ENCODE assay signal across 28 cellular contexts in genomic region chr12:62657363-62657632, GRCh38.
DNase-seq lines count a peak whose midpoint lies in the region; ATAC-seq and TF ChIP-seq lines count a peak whose summit lies in the region.
"Had no signal": no experiment of that assay in that cellular context is flagged by ENCODE, and none has a peak within 500 bp of the region (broad histone marks: within the 10 kb centered on the region; RNA-seq: fewer than 3 reads in every experiment).

No MANE protein-coding gene starts in this region.

- H3K4me3 ChIP-seq in iPS-18a (ENCODE audit: low read length) = no peak overlapping the region
- no peak overlapping the region for H3K4me3 ChIP-seq in trophoblast cell (ENCODE audit: low read depth, low read length)
- H3K4me3 ChIP-seq in spleen = no peak overlapping the region
- H3K4me3 ChIP-seq: adrenal gland; BLaER1 treated with 17β-estradiol and CSF1 and Interleukin-3, amounts not matched to agents 10 nM and 100 nM; coronary artery; esophagus squamous epithelium; gastrocnemius medialis; left lung; Peyer's patch; smooth muscle cell; transverse colon had no signal

- H3K14ac ChIP-seq in H9 (ENCODE audit: insufficient read depth, low read length) (no peak overlapping the region), trophoblast cell (ENCODE audit: low read length) (no peak overlapping the region)

- H2BK120ac ChIP-seq in H9 (ENCODE audit: low read depth, low read length, poor library complexity, severe bottlenecking) (no peak overlapping the region), trophoblast cell (ENCODE audit: insufficient read depth, low read length, poor library complexity) (no peak overlapping the region)

- no peaks in the 10 kb centered on the region; a peak in 1 of 5 replicates for H3K9me3 Mint-ChIP-seq in H9
- H3K9me3 Mint-ChIP-seq: activated T-cell treated with anti-CD3 and anti-CD28 coated beads, Interleukin-2, amount 50 U/mL, for 72 hours had no signal

- H3K18ac ChIP-seq in H9 (ENCODE audit: insufficient read length, low read depth, low read length) (peak overlapping the region; percentile 21), trophoblast cell (ENCODE audit: low read length) (no peak overlapping the region)

- no peak overlapping the region for H3K9ac ChIP-seq in H9 (ENCODE audit: extremely low read depth, insufficient read length, low read length)
- H3K9ac ChIP-seq in iPS-18a (ENCODE audit: low read length) = peak overlapping the region; percentile 4
- no peak overlapping the region for H3K9ac ChIP-seq in trophoblast cell (ENCODE audit: low read length)
- H3K9ac ChIP-seq: BLaER1 treated with 17β-estradiol and CSF1 and Interleukin-3, amounts not matched to agents 10 nM and 100 nM had no signal

- intact Hi-C loops in spleen (cut with DNase I; ENCODE audit: low total_unique reads) = no loop called here

- WGBS in H9 (ENCODE audit: extremely low coverage, insufficient read length, low lambda C conversion rate) = no CpG with 5 or more reads among the region's 1 CpG
- WGBS in trophoblast cell (ENCODE audit: extremely low coverage, insufficient coverage, insufficient read length) = no CpG with 5 or more reads among the region's 1 CpG
- WGBS in spleen, 5 donors = 77 to 100% (median 91%) methylated on average over 1 of the region's 1 CpG

- H4K20me1 ChIP-seq in H9 (ENCODE audit: control insufficient read depth, insufficient read depth, insufficient read length) = no peaks in the 10 kb centered on the region
- H4K20me1 ChIP-seq: BLaER1 treated with 17β-estradiol and CSF1 and Interleukin-3, amounts not matched to agents 10 nM and 100 nM had no signal

- peaks cover 8 to 14% (median 10%) of the 10 kb centered on the region in 3 experiments; a peak in 5 of 7 replicates for H3K36me3 Mint-ChIP-seq in H9 (ENCODE audit: insufficient read depth in 1 of 3, low read depth in 3 of 3)
- H3K36me3 Mint-ChIP-seq: activated CD8-positive, alpha-beta memory T cell treated with anti-CD3 and anti-CD28 coated beads, Interleukin-2, amount 10 ng/mL, durations not matched to agents 7 days and 5 days had no signal

- H2BK12ac ChIP-seq in H9 (ENCODE audit: insufficient read length, low read depth, low read length) (no peak overlapping the region), trophoblast cell (ENCODE audit: low read length) (no peak overlapping the region)

- H4K8ac ChIP-seq in H9 (replicated peaks; ENCODE audit: insufficient read length, low read depth, low read length) (no peak overlapping the region), trophoblast cell (ENCODE audit: low read depth, low read length) (no peak overlapping the region)

- no peak overlapping the region for H3K27ac ChIP-seq in H9 (ENCODE audit: insufficient read length, low read depth, low read length)
- H3K27ac ChIP-seq in iPS-18a (ENCODE audit: low read length) = no peak overlapping the region
- no peak overlapping the region for H3K27ac ChIP-seq in trophoblast cell (ENCODE audit: low read depth, low read length)
- H3K27ac ChIP-seq in spleen = no peak overlapping the region
- H3K27ac ChIP-seq: adrenal gland; BLaER1 treated with 17β-estradiol and CSF1 and Interleukin-3, amounts not matched to agents 10 nM and 100 nM; coronary artery; esophagus squamous epithelium; gastrocnemius medialis; left lung; Peyer's patch; transverse colon had no signal

- no peak overlapping the region for H4K5ac ChIP-seq in H9 (ENCODE audit: insufficient read length, low read depth, low read length)

- H2BK5ac ChIP-seq in H9 (ENCODE audit: insufficient read length, low read length) = no peak overlapping the region
- no peak overlapping the region for H2BK5ac ChIP-seq in trophoblast cell (ENCODE audit: low read depth, low read length, poor library complexity)

- H2AK5ac ChIP-seq in H9 (ENCODE audit: insufficient read length, low read length) (no peak overlapping the region), trophoblast cell (ENCODE audit: low read length) (no peak overlapping the region)

- H3K23ac ChIP-seq in H9 (ENCODE audit: insufficient read length, low read depth, low read length) (no peak overlapping the region), trophoblast cell (ENCODE audit: low read length) (no peak overlapping the region)

- H3K4ac ChIP-seq in H9 (ENCODE audit: low read depth, low read length) (no peak overlapping the region), trophoblast cell (ENCODE audit: low read depth, low read length) (no peak overlapping the region)

- no peak overlapping the region for H3T11ph ChIP-seq in H9 (ENCODE audit: low read length)

- H4K91ac ChIP-seq in H9 (ENCODE audit: insufficient read length, low read depth, low read length) (peak overlapping the region; percentile 63), trophoblast cell (ENCODE audit: low read depth, low read length) (no peak overlapping the region)

- H3K4me2 ChIP-seq in H9 (ENCODE audit: insufficient read depth, insufficient read length, low read length) = no peak overlapping the region
- H3K4me2 ChIP-seq in trophoblast cell (ENCODE audit: low read length) = no peak overlapping the region
- H3K4me2 ChIP-seq: BLaER1 treated with 17β-estradiol and CSF1 and Interleukin-3, amounts not matched to agents 10 nM and 100 nM; smooth muscle cell had no signal

- TF ChIP-seq CTCF in H9 (conservative IDR thresholded peaks at IDR 0.05) (no peak), spleen (IDR thresholded peaks at IDR 0.05 in 8 of 11, conservative IDR thresholded peaks at IDR 0.05 in 3 of 11) (no peak)

- H3K4me1 ChIP-seq in H9 (ENCODE audit: insufficient read depth, low read length) (peaks cover 37% of the 10 kb centered on the region), iPS-18a (ENCODE audit: control insufficient read depth, low read depth, low read length) (peaks cover 80% of the 10 kb centered on the region), trophoblast cell (ENCODE audit: control insufficient read depth in 1 of 2, insufficient read depth in 2 of 2, low read length in 2 of 2) (peaks cover 7 to 11% of the 10 kb centered on the region in 2 experiments), spleen (peaks cover 0 to 5% (median 0%) of the 10 kb centered on the region in 6 donors)
- H3K4me1 ChIP-seq: adrenal gland, gastrocnemius medialis, left lung, Peyer's patch, transverse colon had no signal

- DNase-seq in H9 (no peak), amniotic epithelial cell (ENCODE audit: low read depth) (peak; percentile 48), trophoblast cell (peak; percentile 13 to 73), spleen (no peak)
- DNase-seq: activated CD4-positive, alpha-beta T cell treated with anti-CD3 and anti-CD28 coated beads, Interleukin-2, amount 50 U/mL, for 1 hour; activated CD8-positive, alpha-beta memory T cell treated with anti-CD3 and anti-CD28 coated beads, Interleukin-2, amount 10 ng/mL, durations not matched to agents 7 days and 5 days; activated naive CD4-positive, alpha-beta T cell treated with Interleukin-2 at 50 U/mL for 16 hours; activated T-cell treated with anti-CD3 and anti-CD28 coated beads, Interleukin-2, amount 50 U/mL, for 72 hours; adrenal gland; DMS53; esophagus squamous epithelium; gastrocnemius medialis; GF-D8; hippocampal formation; IMR-90; left lung; NCI-H1105 treated with DMSO at 0.1 percent for 48 hours; NCI-H345; Peyer's patch; SIG-M5; T-helper 9 cell; transverse colon had no signal

- no peaks in the 10 kb centered on the region for H3K79me1 ChIP-seq in H9 (ENCODE audit: insufficient read depth, low read depth, low read length, poor library complexity, severe bottlenecking)
- no peaks in the 10 kb centered on the region for H3K79me1 ChIP-seq in trophoblast cell (ENCODE audit: low read length)

- no peaks in the 10 kb centered on the region for H3K36me3 ChIP-seq in iPS-18a (ENCODE audit: control insufficient read depth, low read depth, low read length)
- no peaks in the 10 kb centered on the region for H3K36me3 ChIP-seq in trophoblast cell (ENCODE audit: control insufficient read depth in 1 of 2, insufficient read depth in 2 of 2, low read length in 2 of 2)
- H3K36me3 ChIP-seq in spleen = no peaks in the 10 kb centered on the region
- H3K36me3 ChIP-seq: adrenal gland; BLaER1 treated with 17β-estradiol and CSF1 and Interleukin-3, amounts not matched to agents 10 nM and 100 nM; esophagus squamous epithelium; gastrocnemius medialis; left lung; Peyer's patch; transverse colon had no signal

- H3K56ac ChIP-seq in H9 (ENCODE audit: insufficient read length, low read depth, low read length) = no peak overlapping the region

- H3K27ac Mint-ChIP-seq in H9 = peak overlapping the region in 2 of 3 experiments; percentile 62 to 98; a peak in 5 of 7 replicates
- H3K27ac Mint-ChIP-seq: activated CD8-positive, alpha-beta memory T cell treated with anti-CD3 and anti-CD28 coated beads, Interleukin-2, amount 10 ng/mL, durations not matched to agents 7 days and 5 days; activated T-cell treated with anti-CD3 and anti-CD28 coated beads, Interleukin-2, amount 50 U/mL, for 72 hours had no signal

- H3K9me3 ChIP-seq in H9 (ENCODE audit: control insufficient read depth, low read depth, low read length) = no peaks in the 10 kb centered on the region
- no peaks in the 10 kb centered on the region for H3K9me3 ChIP-seq in iPS-18a (ENCODE audit: control insufficient read depth, low read depth, low read length)
- H3K9me3 ChIP-seq in trophoblast cell (ENCODE audit: insufficient read depth, low read depth, low read length) = no peaks in the 10 kb centered on the region
- no peaks in the 10 kb centered on the region for H3K9me3 ChIP-seq in spleen
- H3K9me3 ChIP-seq: adrenal gland, esophagus squamous epithelium, gastrocnemius medialis, left lung, Peyer's patch, transverse colon had no signal

- H2BK15ac ChIP-seq in H9 (ENCODE audit: low read depth, low read length) = no peak overlapping the region

- H3K4me1 Mint-ChIP-seq in H9 = peaks cover 88 to 90% of the 10 kb centered on the region in 2 experiments

- no peak for ATAC-seq in GM19328 (IDR thresholded peaks at IDR 0.05; ENCODE audit: unreplicated experiment)
- no peak for ATAC-seq in GM21737 (IDR thresholded peaks at IDR 0.05; ENCODE audit: unreplicated experiment)
- ATAC-seq: activated CD8-positive, alpha-beta memory T cell treated with anti-CD3 and anti-CD28 coated beads, Interleukin-2, amount 10 ng/mL, durations not matched to agents 7 days and 5 days; activated T-cell treated with anti-CD3 and anti-CD28 coated beads, Interleukin-2, amount 50 U/mL, for 72 hours; gastrocnemius medialis; left lung had no signal

- H3K79me2 ChIP-seq in H9 (ENCODE audit: insufficient read depth, low read length) = no peaks in the 10 kb centered on the region
- H3K79me2 ChIP-seq in trophoblast cell (ENCODE audit: control insufficient read depth, insufficient read depth, low read length, poor library complexity) = no peaks in the 10 kb centered on the region

- no peak overlapping the region for H2BK20ac ChIP-seq in H9 (ENCODE audit: low read depth, low read length, poor library complexity, severe bottlenecking)

- H3K27me3 Mint-ChIP-seq in H9 (ENCODE audit: low read depth) = peaks cover 57% of the 10 kb centered on the region

- no peaks in the 10 kb centered on the region for H3K23me2 ChIP-seq in H9 (ENCODE audit: insufficient read length, low read depth, low read length, poor library complexity, severe bottlenecking)

- H3K27me3 ChIP-seq in H9 (ENCODE audit: insufficient read depth, low read length) = peaks cover 8% of the 10 kb centered on the region; the same call in 1 of the 2 replicates
- peaks cover 25% of the 10 kb centered on the region for H3K27me3 ChIP-seq in iPS-18a (ENCODE audit: control insufficient read depth, insufficient read depth, low read length)
- no peaks in the 10 kb centered on the region for H3K27me3 ChIP-seq in trophoblast cell (ENCODE audit: insufficient read depth, low read length)
- H3K27me3 ChIP-seq in spleen (replicated peaks in 1 of 7) = no peaks in the 10 kb centered on the region
- H3K27me3 ChIP-seq: adrenal gland; BLaER1 treated with 17β-estradiol and CSF1 and Interleukin-3, amounts not matched to agents 10 nM and 100 nM; esophagus squamous epithelium; gastrocnemius medialis; left lung; Peyer's patch; transverse colon had no signal

- TF ChIP-seq POLR2A in spleen (IDR thresholded peaks at IDR 0.05) = no peak

- H4K12ac ChIP-seq in trophoblast cell (ENCODE audit: low read depth, low read length) = no peak overlapping the region

- H2AFZ ChIP-seq in H9 (ENCODE audit: low read length) (no peak overlapping the region), trophoblast cell (ENCODE audit: insufficient read depth, low read length, poor library complexity) (no peak overlapping the region)

- no peak overlapping the region; a peak in 1 of 5 replicates for H3K4me3 Mint-ChIP-seq in H9
- H3K4me3 Mint-ChIP-seq: activated CD8-positive, alpha-beta memory T cell treated with anti-CD3 and anti-CD28 coated beads, Interleukin-2, amount 10 ng/mL, durations not matched to agents 7 days and 5 days; activated T-cell treated with anti-CD3 and anti-CD28 coated beads, Interleukin-2, amount 50 U/mL, for 72 hours had no signal

Comparison
In these comparisons a context has a peak if more than half of its experiments do, and no peak if none do; other contexts are left out.
1. DNase-seq: peak in amniotic epithelial cell (single experiment) and trophoblast cell (2 of 2); none in H9 (single experiment) and spleen (single experiment).